ENCODE assay signal across 8 cellular contexts in genomic region chrX:63350551-63350950, GRCh38. TPM values are rescaled to one million over a fixed set of nuclear protein-coding genes. Genes with fewer than 3 reads are reported as not detected.
A peak's percentile ranks its signal among the peaks of the same experiment; 100 is the strongest.
DNase-seq lines count a peak whose midpoint lies in the region; ATAC-seq and TF ChIP-seq lines count a peak whose summit lies in the region.

No MANE protein-coding gene starts in this region.

- DNase-seq in DMS53 treated with DMSO at 0.1 percent for 48 hours (lab: John Stamatoyannopoulos, UW; ENCODE audit: unreplicated experiment) (peak; percentile 52), SJCRH30 (peak; percentile 45 to 62), caudate nucleus (lab: John Stamatoyannopoulos, UW) (peak in 41 of 61 donors; percentile 0 to 51 (median 17)), left lung (peak in 1 of 2 donors; percentile 33), Kasumi-1 (lab: John Stamatoyannopoulos, UW) (no peak)
- peak; percentile 8 to 15 for DNase-seq in stimulated activated naive CD8-positive, alpha-beta T cell treated with anti-CD3 and anti-CD28 coated beads, Interleukin-15, amount 100 ng/mL, for 72 hours

- H3K9me3 ChIP-seq in SJCRH30 (replicated peaks) (no peaks in the 10 kb centered on the region), left lung (no peaks in the 10 kb centered on the region)

- H3K27ac Mint-ChIP-seq in stimulated activated naive CD8-positive, alpha-beta T cell treated with anti-CD3 and anti-CD28 coated beads, Interleukin-15, amount 100 ng/mL, for 72 hours, result peak overlapping the region; percentile 42 to 77

- H3K27me3 ChIP-seq in SJCRH30 (no peaks in the 10 kb centered on the region), left lung (no peaks in the 10 kb centered on the region)

- no peaks in the 10 kb centered on the region for H3K9me3 Mint-ChIP-seq in stimulated activated naive CD8-positive, alpha-beta T cell treated with anti-CD3 and anti-CD28 coated beads, Interleukin-15, amount 100 ng/mL, for 72 hours

- H3K36me3 ChIP-seq in SJCRH30 (no peaks in the 10 kb centered on the region), left lung (no peaks in the 10 kb centered on the region)

- H3K4me1 ChIP-seq in SJCRH30 (no peaks in the 10 kb centered on the region), left lung (no peaks in the 10 kb centered on the region)

- peaks cover 14% of the 10 kb centered on the region for H3K4me1 Mint-ChIP-seq in stimulated activated naive CD8-positive, alpha-beta T cell treated with anti-CD3 and anti-CD28 coated beads, Interleukin-15, amount 100 ng/mL, for 72 hours

- TF ChIP-seq CTCF in left lung (IDR thresholded peaks at IDR 0.05), result no peak

- ATAC-seq in GM19452 (IDR thresholded peaks at IDR 0.05; ENCODE audit: unreplicated experiment) (peak; percentile 34), HG03521 (IDR thresholded peaks at IDR 0.05; ENCODE audit: unreplicated experiment) (peak; percentile 29), left lung (peak; percentile 65)
- ATAC-seq in stimulated activated naive CD8-positive, alpha-beta T cell treated with anti-CD3 and anti-CD28 coated beads, Interleukin-15, amount 100 ng/mL, for 72 hours, result peak; percentile 59

- H3K27me3 Mint-ChIP-seq in stimulated activated naive CD8-positive, alpha-beta T cell treated with anti-CD3 and anti-CD28 coated beads, Interleukin-15, amount 100 ng/mL, for 72 hours, result no peaks in the 10 kb centered on the region

- H3K4me3 ChIP-seq in SJCRH30 (peak overlapping the region; percentile 82), left lung (peak overlapping the region; percentile 36 to 55)

- peak overlapping the region; percentile 92 for H3K4me3 Mint-ChIP-seq in stimulated activated naive CD8-positive, alpha-beta T cell treated with anti-CD3 and anti-CD28 coated beads, Interleukin-15, amount 100 ng/mL, for 72 hours

- H3K27ac ChIP-seq in SJCRH30 (peak overlapping the region; percentile 83), caudate nucleus (ENCODE audit: low read depth, low read length) (peak overlapping the region; percentile 86), left lung (peak overlapping the region; percentile 71 to 78)

- intact Hi-C loops in left lung (cut with DNase I), result no loop called here

RNA-seq across cellular contexts. Expression of gene SPIN4, which starts 0.6 kb away (rescaled TPM):
- 31.1 and 36.0 TPM in 2 replicates for total RNA-seq in SJCRH30 (2014; rRNA removed; shearing (Covaris generic))
- 1 to 10 TPM; 7.6 to 9.1 TPM for total RNA-seq in left lung

Comparison
In these comparisons a context has a peak if more than half of its experiments do, and no peak if none do; other contexts are left out.
1. DNase-seq: peak in DMS53 treated with DMSO at 0.1 percent for 48 hours (single experiment), SJCRH30 (2 of 2), caudate nucleus (41 of 61) and stimulated activated naive CD8-positive, alpha-beta T cell treated with anti-CD3 and anti-CD28 coated beads, Interleukin-15, amount 100 ng/mL, for 72 hours (2 of 2); none in Kasumi-1 (0 of 2).
2. Peak in every context shown above with its lines, with median percentiles within 50 percentile points of each other: ATAC-seq and H3K27ac ChIP-seq.